8 cellular contexts compared by ENCODE assay signal in genomic region chr7:1940402-1940786, GRCh38.
DNase-seq lines count a peak whose midpoint lies in the region; ATAC-seq and TF ChIP-seq lines count a peak whose summit lies in the region.

No MANE protein-coding gene starts in this region.

- ATAC-seq in GM18873 (IDR thresholded peaks at IDR 0.05; ENCODE audit: low FRiP score, unreplicated experiment): peak; percentile 89
- peak; percentile 87 for ATAC-seq in HG03045 (IDR thresholded peaks at IDR 0.05; ENCODE audit: unreplicated experiment)
- peak; percentile 86 for ATAC-seq in left lung

- peak overlapping the region; percentile 47 for H3K9ac ChIP-seq in SK-N-MC (ENCODE audit: insufficient read length)

- no peaks in the 10 kb centered on the region for H3K36me3 ChIP-seq in SK-N-MC (ENCODE audit: insufficient read depth, low read length)
- H3K36me3 ChIP-seq in left lung: peaks cover 0 to 15% of the 10 kb centered on the region in 2 donors

- H3K4me1 Mint-ChIP-seq in activated naive CD4-positive, alpha-beta T cell treated with anti-CD3 and anti-CD28 coated beads for 36 hours (ENCODE audit: low read depth): peaks cover 59% of the 10 kb centered on the region

- H3K27ac Mint-ChIP-seq in activated naive CD4-positive, alpha-beta T cell treated with anti-CD3 and anti-CD28 coated beads for 36 hours: peak overlapping the region; percentile 90

- H3K4me3 ChIP-seq in SK-N-MC (peak overlapping the region; percentile 61), left lung (peak overlapping the region; percentile 0 to 48)

- H3K9me3 ChIP-seq in SK-N-MC (ENCODE audit: low read depth, low read length) (no peaks in the 10 kb centered on the region), left lung (no peaks in the 10 kb centered on the region)

- H3K27me3 ChIP-seq in left lung: no peaks in the 10 kb centered on the region

- H3K9me3 Mint-ChIP-seq in activated naive CD4-positive, alpha-beta T cell treated with anti-CD3 and anti-CD28 coated beads for 36 hours: no peaks in the 10 kb centered on the region

- no peak for DNase-seq in SK-N-MC (ENCODE audit: low read depth, low spot score)
- peak; percentile 95 for DNase-seq in activated naive CD4-positive, alpha-beta T cell treated with anti-CD3 and anti-CD28 coated beads for 36 hours
- peak; percentile 91 to 93 for DNase-seq in left lung
- peak; percentile 73 to 76 for DNase-seq in stimulated activated CD8-positive, alpha-beta memory T cell treated with anti-CD3 and anti-CD28 coated beads, Interleukin-7, amount 100 ng/mL, for 1 hour (ENCODE audit: low read depth in 2 of 2)
- no peak for DNase-seq in amniotic stem cell (lab: John Stamatoyannopoulos, UW)
- DNase-seq in NCI-H1436 treated with DMSO at 0.1 percent for 48 hours (lab: John Stamatoyannopoulos, UW): no peak

- H3K4me1 ChIP-seq in left lung: peaks cover 0 to 49% of the 10 kb centered on the region in 2 donors

- CTCF ChIA-PET in activated naive CD4-positive, alpha-beta T cell treated with anti-CD3 and anti-CD28 coated beads for 36 hours (lab: Charles Lee): no interaction called here

- intact Hi-C loops in activated naive CD4-positive, alpha-beta T cell treated with anti-CD3 and anti-CD28 coated beads for 36 hours (cut with micrococcal nuclease): loop anchor here (1.0 to 5.0 kb wide), 5 partner anchors 14 to 98 kb away; no protein-coding TSS in a partner anchor
- intact Hi-C loops in left lung (cut with DNase I): no loop called here

- peak overlapping the region; percentile 87 for H3K4me3 Mint-ChIP-seq in activated naive CD4-positive, alpha-beta T cell treated with anti-CD3 and anti-CD28 coated beads for 36 hours

- peak overlapping the region; percentile 67 for H3K27ac ChIP-seq in SK-N-MC
- peak overlapping the region; percentile 42 to 85 for H3K27ac ChIP-seq in left lung

- H3K36me3 Mint-ChIP-seq in activated naive CD4-positive, alpha-beta T cell treated with anti-CD3 and anti-CD28 coated beads for 36 hours (ENCODE audit: low read depth): peaks cover 4% of the 10 kb centered on the region

- H3K27me3 Mint-ChIP-seq in activated naive CD4-positive, alpha-beta T cell treated with anti-CD3 and anti-CD28 coated beads for 36 hours (ENCODE audit: low read depth): no peaks in the 10 kb centered on the region

- TF ChIP-seq CTCF in left lung (IDR thresholded peaks at IDR 0.05): no peak

Comparison
In these comparisons a context has a peak if more than half of its experiments do, and no peak if none do; other contexts are left out.
1. DNase-seq: peak in activated naive CD4-positive, alpha-beta T cell treated with anti-CD3 and anti-CD28 coated beads for 36 hours (single experiment), left lung (2 of 2) and stimulated activated CD8-positive, alpha-beta memory T cell treated with anti-CD3 and anti-CD28 coated beads, Interleukin-7, amount 100 ng/mL, for 1 hour (2 of 2); none in SK-N-MC (single experiment), amniotic stem cell (single experiment) and NCI-H1436 treated with DMSO at 0.1 percent for 48 hours (single experiment).
2. Peak in every context shown above with its lines, with median percentiles within 50 percentile points of each other: ATAC-seq.